Comparison of ENCODE assay signal across 27 cellular contexts in the genomic region with DNA sequence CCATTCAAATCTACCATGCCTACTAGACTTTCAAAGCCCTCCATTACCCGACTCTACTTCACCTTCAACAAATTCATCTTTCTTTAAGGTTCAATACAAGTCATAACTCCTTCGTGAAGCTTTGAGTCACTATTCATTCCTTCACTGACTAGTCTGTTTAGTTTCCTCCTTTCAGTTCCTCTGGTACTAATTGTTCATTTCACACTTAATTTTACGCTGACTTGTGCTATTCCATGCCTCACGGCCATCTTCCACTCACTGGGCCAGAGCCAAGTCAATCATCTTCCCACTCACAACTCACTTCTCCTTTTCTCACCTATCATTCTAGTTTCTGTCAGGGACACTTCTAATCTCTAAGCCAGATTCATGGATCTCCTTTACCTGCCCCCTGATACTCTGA.
DNase-seq lines count a peak whose midpoint lies in the region; ATAC-seq, FAIRE-seq and TF ChIP-seq lines count a peak whose summit lies in the region.
"Had no signal": no experiment of that assay in that cellular context is flagged by ENCODE, and none has a peak within 500 bp of the region (broad histone marks: within the 10 kb centered on the region; RNA-seq: fewer than 3 reads in every experiment).

No MANE protein-coding gene starts in this region.

- POLR2A ChIA-PET in WTC11 (lab: Charles Lee), result no interaction called here

- no peak overlapping the region for H3K4me3 Mint-ChIP-seq in WTC11
- H3K4me3 Mint-ChIP-seq: activated CD4-positive, alpha-beta T cell treated with anti-CD3 and anti-CD28 coated beads, Interleukin-2, amount 10 ng/mL, durations not matched to agents 7 days and 5 days had no signal

- no peaks in the 10 kb centered on the region for H3K9me3 Mint-ChIP-seq in WTC11
- H3K9me3 Mint-ChIP-seq: activated CD4-positive, alpha-beta T cell treated with anti-CD3 and anti-CD28 coated beads, Interleukin-2, amount 10 ng/mL, durations not matched to agents 7 days and 5 days; IgD-negative memory B cell had no signal

- peak; percentile 71 for FAIRE-seq in GM12891 (lab: Jason Lieb, UNC)
- FAIRE-seq: small intestine had no signal

- ATAC-seq in GM21390 (IDR thresholded peaks at IDR 0.05; ENCODE audit: unreplicated experiment) (peak; percentile 73), HG02763 (IDR thresholded peaks at IDR 0.05; ENCODE audit: unreplicated experiment) (peak; percentile 72), HG03432 (IDR thresholded peaks at IDR 0.05; ENCODE audit: unreplicated experiment) (peak; percentile 81), GM18909 (IDR thresholded peaks at IDR 0.05; ENCODE audit: poor library complexity, unreplicated experiment) (no peak), HG03196 (IDR thresholded peaks at IDR 0.05; ENCODE audit: unreplicated experiment) (no peak), WTC11 (no peak)
- ATAC-seq: body of pancreas, gastrocnemius medialis had no signal

- DNase-seq in GM12891 (ENCODE audit: insufficient read length, low spot score) (peak; percentile 3), cortex of kidney (lab: John Stamatoyannopoulos, UW) (no peak), WTC11 (ENCODE audit: low spot score) (no peak)
- DNase-seq: activated CD4-positive, alpha-beta T cell treated with anti-CD3 and anti-CD28 coated beads, Interleukin-2, amount 10 ng/mL, durations not matched to agents 7 days and 5 days; activated naive CD4-positive, alpha-beta T cell; activated T-cell treated with anti-CD3 and anti-CD28 coated beads, Interleukin-2, amount 50 U/mL, for 48 hours; body of pancreas; gastrocnemius medialis; mammary epithelial cell; NCI-H1092; NCI-H1694 treated with DMSO at 0.1 percent for 48 hours; NCI-H526 treated with DMSO at 0.1 percent for 48 hours; ovary; Peyer's patch; retina; SIG-M5; small intestine; stimulated activated CD8-positive, alpha-beta memory T cell treated with anti-CD3 and anti-CD28 coated beads, Interleukin-4, amount 100 ng/mL, for 48 hours; stomach; T-helper 9 cell; thyroid gland had no signal

- H3K4me1 Mint-ChIP-seq in WTC11, result no peaks in the 10 kb centered on the region
- H3K4me1 Mint-ChIP-seq: activated CD4-positive, alpha-beta T cell treated with anti-CD3 and anti-CD28 coated beads, Interleukin-2, amount 10 ng/mL, durations not matched to agents 7 days and 5 days had no signal

- no peak for TF ChIP-seq CTCF in WTC11 (IDR thresholded peaks at IDR 0.05)

- no peak overlapping the region for H3K27ac Mint-ChIP-seq in WTC11
- H3K27ac Mint-ChIP-seq: activated CD4-positive, alpha-beta T cell treated with anti-CD3 and anti-CD28 coated beads, Interleukin-2, amount 10 ng/mL, durations not matched to agents 7 days and 5 days had no signal

- no peak for TF ChIP-seq POLR2A in GM12891 (IDR thresholded peaks at IDR 0.05; ENCODE audit: low read depth, low read length)

- H3K27me3 Mint-ChIP-seq in WTC11 (ENCODE audit: low read depth), result no peaks in the 10 kb centered on the region

- no peaks in the 10 kb centered on the region for H3K36me3 Mint-ChIP-seq in WTC11
- H3K36me3 Mint-ChIP-seq: IgD-negative memory B cell had no signal

- CTCF ChIA-PET in WTC11 (lab: Charles Lee), result no interaction called here

TF ChIP-seq in GM12891, 5 proteins besides CTCF, POLR2A, EP300 and RAD21:
- peak; percentile 97 for TF ChIP-seq SPI1 (IDR thresholded peaks at IDR 0.05; ENCODE audit: low read depth, low read length)
- no peak for TF ChIP-seq PAX5 (IDR thresholded peaks at IDR 0.05; ENCODE audit: insufficient read depth, low read length, severe bottlenecking)
- TF ChIP-seq TAF1 (IDR thresholded peaks at IDR 0.05; ENCODE audit: low read depth, low read length), result no peak
- TF ChIP-seq POLR2AphosphoS5 (IDR thresholded peaks at IDR 0.05; ENCODE audit: low read depth, low read length), result no peak
- TF ChIP-seq POU2F2 (IDR thresholded peaks at IDR 0.05; ENCODE audit: low read depth, low read length), result no peak

TF ChIP-seq in WTC11, 78 proteins besides CTCF, POLR2A, EP300 and RAD21:
- TF ChIP-seq SOX15 (CRISPR knock-in tag; IDR thresholded peaks at IDR 0.05) (no peak), JAZF1 (CRISPR knock-in tag; IDR thresholded peaks at IDR 0.05) (no peak), TEAD4 (CRISPR knock-in tag; IDR thresholded peaks at IDR 0.05) (no peak), CREB1 (CRISPR knock-in tag; IDR thresholded peaks at IDR 0.05) (no peak), EMX1 (CRISPR knock-in tag; IDR thresholded peaks at IDR 0.05) (no peak), ZBTB43 (CRISPR knock-in tag; IDR thresholded peaks at IDR 0.05) (no peak), TEAD1 (CRISPR knock-in tag; IDR thresholded peaks at IDR 0.05) (no peak)
- TF ChIP-seq, protein P1, sequence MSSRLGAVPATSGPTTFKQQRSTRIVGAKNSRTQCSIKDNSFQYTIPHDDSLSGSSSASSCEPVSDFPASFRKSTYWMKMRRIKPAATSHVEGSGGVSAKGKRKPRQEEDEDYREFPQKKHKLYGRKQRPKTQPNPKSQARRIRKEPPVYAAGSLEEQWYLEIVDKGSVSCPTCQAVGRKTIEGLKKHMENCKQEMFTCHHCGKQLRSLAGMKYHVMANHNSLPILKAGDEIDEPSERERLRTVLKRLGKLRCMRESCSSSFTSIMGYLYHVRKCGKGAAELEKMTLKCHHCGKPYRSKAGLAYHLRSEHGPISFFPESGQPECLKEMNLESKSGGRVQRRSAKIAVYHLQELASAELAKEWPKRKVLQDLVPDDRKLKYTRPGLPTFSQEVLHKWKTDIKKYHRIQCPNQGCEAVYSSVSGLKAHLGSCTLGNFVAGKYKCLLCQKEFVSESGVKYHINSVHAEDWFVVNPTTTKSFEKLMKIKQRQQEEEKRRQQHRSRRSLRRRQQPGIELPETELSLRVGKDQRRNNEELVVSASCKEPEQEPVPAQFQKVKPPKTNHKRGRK (CRISPR knock-in tag; IDR thresholded peaks at IDR 0.05; ENCODE audit: borderline replicate concordance), result no peak
- TF ChIP-seq, protein P2, sequence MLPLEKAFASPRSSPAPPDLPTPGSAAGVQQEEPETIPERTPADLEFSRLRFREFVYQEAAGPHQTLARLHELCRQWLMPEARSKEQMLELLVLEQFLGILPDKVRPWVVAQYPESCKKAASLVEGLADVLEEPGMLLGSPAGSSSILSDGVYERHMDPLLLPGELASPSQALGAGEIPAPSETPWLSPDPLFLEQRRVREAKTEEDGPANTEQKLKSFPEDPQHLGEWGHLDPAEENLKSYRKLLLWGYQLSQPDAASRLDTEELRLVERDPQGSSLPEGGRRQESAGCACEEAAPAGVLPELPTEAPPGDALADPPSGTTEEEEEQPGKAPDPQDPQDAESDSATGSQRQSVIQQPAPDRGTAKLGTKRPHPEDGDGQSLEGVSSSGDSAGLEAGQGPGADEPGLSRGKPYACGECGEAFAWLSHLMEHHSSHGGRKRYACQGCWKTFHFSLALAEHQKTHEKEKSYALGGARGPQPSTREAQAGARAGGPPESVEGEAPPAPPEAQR (CRISPR knock-in tag; IDR thresholded peaks at IDR 0.05), result no peak
- TF ChIP-seq, protein P3, sequence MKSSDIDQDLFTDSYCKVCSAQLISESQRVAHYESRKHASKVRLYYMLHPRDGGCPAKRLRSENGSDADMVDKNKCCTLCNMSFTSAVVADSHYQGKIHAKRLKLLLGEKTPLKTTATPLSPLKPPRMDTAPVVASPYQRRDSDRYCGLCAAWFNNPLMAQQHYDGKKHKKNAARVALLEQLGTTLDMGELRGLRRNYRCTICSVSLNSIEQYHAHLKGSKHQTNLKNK (CRISPR knock-in tag; IDR thresholded peaks at IDR 0.05), result no peak

Comparison
In these comparisons a context has a peak if more than half of its experiments do, and no peak if none do; other contexts are left out.
1. ATAC-seq: peak in GM21390 (single experiment), HG02763 (single experiment) and HG03432 (single experiment); none in GM18909 (single experiment), HG03196 (single experiment) and WTC11 (single experiment).